Comparison of ENCODE assay signal across 13 cellular contexts in genomic region chr1:64472805-64473204, GRCh38. TPM values are rescaled to one million over a fixed set of nuclear protein-coding genes. Genes with fewer than 3 reads are reported as not detected.
DNase-seq lines count a peak whose midpoint lies in the region; ATAC-seq lines count a peak whose summit lies in the region.
"Had no signal": no experiment of that assay in that cellular context is flagged by ENCODE, and none has a peak within 500 bp of the region (broad histone marks: within the 10 kb centered on the region; RNA-seq: fewer than 3 reads in every experiment).

No MANE protein-coding gene starts in this region.

- H4K20me1 ChIP-seq in BLaER1: no peaks in the 10 kb centered on the region

- ATAC-seq in HG02588 (IDR thresholded peaks at IDR 0.05; ENCODE audit: unreplicated experiment) (no peak), HG03439 (IDR thresholded peaks at IDR 0.05; ENCODE audit: unreplicated experiment) (no peak), HG03175 (IDR thresholded peaks at IDR 0.05; ENCODE audit: unreplicated experiment) (no peak)
- ATAC-seq: left lung had no signal

- H3K9me3 ChIP-seq in BLaER1 (no peaks in the 10 kb centered on the region), ectodermal cell (ENCODE audit: control insufficient read depth, low read length) (no peaks in the 10 kb centered on the region), mesodermal cell (ENCODE audit: control insufficient read depth, low read length) (no peaks in the 10 kb centered on the region)
- H3K9me3 ChIP-seq: left lung had no signal

- H3K4me3 ChIP-seq in BLaER1 (no peak overlapping the region), ectodermal cell (ENCODE audit: insufficient read depth, low read depth, low read length) (peak overlapping the region; percentile 91), mesodermal cell (ENCODE audit: extremely low read depth, insufficient read depth, low read length, poor library complexity, severe bottlenecking) (peak overlapping the region; percentile 78)

- DNase-seq in NCI-H187 (lab: John Stamatoyannopoulos, UW) (peak; percentile 9 to 33), GM19240 (ENCODE audit: insufficient read length, low spot score) (no peak)
- DNase-seq: ACHN; activated CD8-positive, alpha-beta memory T cell treated with anti-CD3 and anti-CD28 coated beads, Interleukin-2, amount 50 U/mL, for 4 hours; GDM1; left lung; nucleus accumbens had no signal

- H3K9ac ChIP-seq in BLaER1: no peak overlapping the region

- WGBS in ectodermal cell, 2 experiments: 0% methylated on average over 5 of the region's 5 CpGs
- 10 to 14% methylated on average over 2 to 4 of the region's 5 CpGs for WGBS in mesodermal cell (ENCODE audit: insufficient coverage in 2 of 2), 2 experiments

- no peaks in the 10 kb centered on the region for H3K36me3 ChIP-seq in BLaER1
- no peaks in the 10 kb centered on the region for H3K36me3 ChIP-seq in ectodermal cell (ENCODE audit: control insufficient read depth, insufficient read depth, low read length)
- no peaks in the 10 kb centered on the region for H3K36me3 ChIP-seq in mesodermal cell (ENCODE audit: control insufficient read depth, insufficient read depth, low read length)
- H3K36me3 ChIP-seq: left lung had no signal

- H3K4me1 ChIP-seq in BLaER1 (peaks cover 61% of the 10 kb centered on the region), ectodermal cell (ENCODE audit: control insufficient read depth, insufficient read depth, low read length) (peaks cover 34% of the 10 kb centered on the region), mesodermal cell (ENCODE audit: control insufficient read depth, insufficient read depth, low read length, poor library complexity, severe bottlenecking) (peaks cover 46% of the 10 kb centered on the region)

- H3K4me2 ChIP-seq in BLaER1: peak overlapping the region; percentile 86

- H3K27me3 ChIP-seq in BLaER1 (no peaks in the 10 kb centered on the region), ectodermal cell (ENCODE audit: control insufficient read depth, insufficient read depth, low read length, poor library complexity, severe bottlenecking) (peaks cover 10% of the 10 kb centered on the region)

- H3K27ac ChIP-seq in BLaER1 (no peak overlapping the region), ectodermal cell (ENCODE audit: insufficient read depth, low read depth, low read length, poor library complexity, severe bottlenecking) (peak overlapping the region; percentile 40), mesodermal cell (ENCODE audit: low read depth, low read length, severe bottlenecking) (no peak overlapping the region)
- H3K27ac ChIP-seq: left lung had no signal

RNA-seq across cellular contexts. Expression of gene CACHD1, which starts 2.9 kb away (rescaled TPM):
- 131 TPM for polyA plus RNA-seq in ectodermal cell (2013, experiment 1 of 4)
- polyA plus RNA-seq in ectodermal cell (2013, experiment 2 of 4): 172 TPM
- 107 TPM for polyA plus RNA-seq in ectodermal cell (2013, experiment 3 of 4)
- polyA plus RNA-seq in ectodermal cell (2013, experiment 4 of 4): 120 TPM
- polyA plus RNA-seq in mesodermal cell (2013, experiment 1 of 2): 32.7 TPM
- 28.1 TPM for polyA plus RNA-seq in mesodermal cell (2013, experiment 2 of 2)
